In the genomic region with DNA sequence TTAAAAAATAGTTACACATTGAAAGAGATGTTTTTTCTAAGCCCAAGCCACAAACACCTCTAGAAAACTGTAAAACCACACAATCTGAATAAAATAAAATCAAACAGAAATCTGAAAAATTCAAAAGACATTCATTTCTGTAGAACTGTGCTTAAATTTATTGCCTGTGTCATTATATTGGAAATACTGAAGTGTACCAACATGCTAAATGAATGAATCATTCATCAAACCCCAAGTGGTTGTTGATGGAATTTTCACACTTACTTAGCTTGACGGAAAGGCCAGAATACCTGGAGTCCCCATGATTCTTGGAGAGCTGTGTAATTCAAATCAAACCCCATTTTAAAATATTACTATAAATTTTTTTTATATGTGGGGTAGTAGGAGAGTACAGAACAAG, we compare ENCODE assay signal across 1 cellular context.
TF ChIP-seq lines count a peak whose summit lies in the region.

No MANE protein-coding gene starts in this region.

TF ChIP-seq in SK-N-SH treated with all-trans-retinoic acid at 6 μM for 48 hours, 23 proteins besides CTCF, POLR2A, EP300 and RAD21 (continued from another document):
- TF ChIP-seq, protein P1, sequence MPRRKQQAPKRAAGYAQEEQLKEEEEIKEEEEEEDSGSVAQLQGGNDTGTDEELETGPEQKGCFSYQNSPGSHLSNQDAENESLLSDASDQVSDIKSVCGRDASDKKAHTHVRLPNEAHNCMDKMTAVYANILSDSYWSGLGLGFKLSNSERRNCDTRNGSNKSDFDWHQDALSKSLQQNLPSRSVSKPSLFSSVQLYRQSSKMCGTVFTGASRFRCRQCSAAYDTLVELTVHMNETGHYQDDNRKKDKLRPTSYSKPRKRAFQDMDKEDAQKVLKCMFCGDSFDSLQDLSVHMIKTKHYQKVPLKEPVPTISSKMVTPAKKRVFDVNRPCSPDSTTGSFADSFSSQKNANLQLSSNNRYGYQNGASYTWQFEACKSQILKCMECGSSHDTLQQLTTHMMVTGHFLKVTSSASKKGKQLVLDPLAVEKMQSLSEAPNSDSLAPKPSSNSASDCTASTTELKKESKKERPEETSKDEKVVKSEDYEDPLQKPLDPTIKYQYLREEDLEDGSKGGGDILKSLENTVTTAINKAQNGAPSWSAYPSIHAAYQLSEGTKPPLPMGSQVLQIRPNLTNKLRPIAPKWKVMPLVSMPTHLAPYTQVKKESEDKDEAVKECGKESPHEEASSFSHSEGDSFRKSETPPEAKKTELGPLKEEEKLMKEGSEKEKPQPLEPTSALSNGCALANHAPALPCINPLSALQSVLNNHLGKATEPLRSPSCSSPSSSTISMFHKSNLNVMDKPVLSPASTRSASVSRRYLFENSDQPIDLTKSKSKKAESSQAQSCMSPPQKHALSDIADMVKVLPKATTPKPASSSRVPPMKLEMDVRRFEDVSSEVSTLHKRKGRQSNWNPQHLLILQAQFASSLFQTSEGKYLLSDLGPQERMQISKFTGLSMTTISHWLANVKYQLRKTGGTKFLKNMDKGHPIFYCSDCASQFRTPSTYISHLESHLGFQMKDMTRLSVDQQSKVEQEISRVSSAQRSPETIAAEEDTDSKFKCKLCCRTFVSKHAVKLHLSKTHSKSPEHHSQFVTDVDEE (CRISPR knock-in tag; IDR thresholded peaks at IDR 0.05), result no peak
- TF ChIP-seq, protein P2, sequence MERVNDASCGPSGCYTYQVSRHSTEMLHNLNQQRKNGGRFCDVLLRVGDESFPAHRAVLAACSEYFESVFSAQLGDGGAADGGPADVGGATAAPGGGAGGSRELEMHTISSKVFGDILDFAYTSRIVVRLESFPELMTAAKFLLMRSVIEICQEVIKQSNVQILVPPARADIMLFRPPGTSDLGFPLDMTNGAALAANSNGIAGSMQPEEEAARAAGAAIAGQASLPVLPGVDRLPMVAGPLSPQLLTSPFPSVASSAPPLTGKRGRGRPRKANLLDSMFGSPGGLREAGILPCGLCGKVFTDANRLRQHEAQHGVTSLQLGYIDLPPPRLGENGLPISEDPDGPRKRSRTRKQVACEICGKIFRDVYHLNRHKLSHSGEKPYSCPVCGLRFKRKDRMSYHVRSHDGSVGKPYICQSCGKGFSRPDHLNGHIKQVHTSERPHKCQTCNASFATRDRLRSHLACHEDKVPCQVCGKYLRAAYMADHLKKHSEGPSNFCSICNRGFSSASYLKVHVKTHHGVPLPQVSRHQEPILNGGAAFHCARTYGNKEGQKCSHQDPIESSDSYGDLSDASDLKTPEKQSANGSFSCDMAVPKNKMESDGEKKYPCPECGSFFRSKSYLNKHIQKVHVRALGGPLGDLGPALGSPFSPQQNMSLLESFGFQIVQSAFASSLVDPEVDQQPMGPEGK (CRISPR knock-in tag; IDR thresholded peaks at IDR 0.05; ENCODE audit: borderline replicate concordance), result no peak
- TF ChIP-seq GLIS3 (CRISPR knock-in tag; IDR thresholded peaks at IDR 0.05), result no peak
- no peak for TF ChIP-seq ISL1 (CRISPR knock-in tag; IDR thresholded peaks at IDR 0.05)
- TF ChIP-seq, protein P3, sequence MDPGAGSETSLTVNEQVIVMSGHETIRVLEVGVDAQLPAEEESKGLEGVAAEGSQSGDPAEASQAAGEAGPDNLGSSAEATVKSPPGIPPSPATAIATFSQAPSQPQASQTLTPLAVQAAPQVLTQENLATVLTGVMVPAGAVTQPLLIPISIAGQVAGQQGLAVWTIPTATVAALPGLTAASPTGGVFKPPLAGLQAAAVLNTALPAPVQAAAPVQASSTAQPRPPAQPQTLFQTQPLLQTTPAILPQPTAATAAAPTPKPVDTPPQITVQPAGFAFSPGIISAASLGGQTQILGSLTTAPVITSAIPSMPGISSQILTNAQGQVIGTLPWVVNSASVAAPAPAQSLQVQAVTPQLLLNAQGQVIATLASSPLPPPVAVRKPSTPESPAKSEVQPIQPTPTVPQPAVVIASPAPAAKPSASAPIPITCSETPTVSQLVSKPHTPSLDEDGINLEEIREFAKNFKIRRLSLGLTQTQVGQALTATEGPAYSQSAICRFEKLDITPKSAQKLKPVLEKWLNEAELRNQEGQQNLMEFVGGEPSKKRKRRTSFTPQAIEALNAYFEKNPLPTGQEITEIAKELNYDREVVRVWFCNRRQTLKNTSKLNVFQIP (CRISPR knock-in tag; IDR thresholded peaks at IDR 0.05; ENCODE audit: borderline replicate concordance, low read depth), result no peak
- no peak for TF ChIP-seq TCF4 (CRISPR knock-in tag; IDR thresholded peaks at IDR 0.05; ENCODE audit: borderline replicate concordance)
- no peak for TF ChIP-seq ZFP3 (CRISPR knock-in tag; IDR thresholded peaks at IDR 0.05)
- TF ChIP-seq OSR1 (CRISPR knock-in tag; IDR thresholded peaks at IDR 0.05), result no peak
- TF ChIP-seq, protein P4, sequence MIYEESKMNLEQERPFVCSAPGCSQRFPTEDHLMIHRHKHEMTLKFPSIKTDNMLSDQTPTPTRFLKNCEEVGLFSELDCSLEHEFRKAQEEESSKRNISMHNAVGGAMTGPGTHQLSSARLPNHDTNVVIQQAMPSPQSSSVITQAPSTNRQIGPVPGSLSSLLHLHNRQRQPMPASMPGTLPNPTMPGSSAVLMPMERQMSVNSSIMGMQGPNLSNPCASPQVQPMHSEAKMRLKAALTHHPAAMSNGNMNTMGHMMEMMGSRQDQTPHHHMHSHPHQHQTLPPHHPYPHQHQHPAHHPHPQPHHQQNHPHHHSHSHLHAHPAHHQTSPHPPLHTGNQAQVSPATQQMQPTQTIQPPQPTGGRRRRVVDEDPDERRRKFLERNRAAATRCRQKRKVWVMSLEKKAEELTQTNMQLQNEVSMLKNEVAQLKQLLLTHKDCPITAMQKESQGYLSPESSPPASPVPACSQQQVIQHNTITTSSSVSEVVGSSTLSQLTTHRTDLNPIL (CRISPR knock-in tag; IDR thresholded peaks at IDR 0.05; ENCODE audit: low read depth), result no peak
